Comparison of ENCODE assay signal across 1 cellular context in the genomic region with DNA sequence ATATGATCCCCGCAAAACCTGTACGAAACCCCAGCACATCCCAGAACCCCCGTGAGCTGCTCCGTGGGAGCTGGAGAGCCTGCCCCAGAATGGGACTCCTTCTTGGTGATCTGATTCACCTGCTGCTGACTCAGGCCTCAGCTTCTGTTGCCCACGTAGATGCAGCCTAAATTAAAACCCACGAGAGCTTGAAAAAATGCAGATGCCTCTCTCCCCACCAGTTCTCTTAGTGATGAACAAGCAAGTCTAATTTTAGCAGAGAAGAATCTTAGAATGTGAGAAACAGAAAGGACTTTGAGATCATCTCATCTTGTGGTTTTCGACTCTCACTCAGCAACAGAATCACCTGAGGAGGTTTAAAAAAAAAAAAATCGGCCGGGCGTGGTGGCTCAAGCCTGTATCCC.
TF ChIP-seq lines count a peak whose summit lies in the region.

No MANE protein-coding gene starts in this region.

TF ChIP-seq in GM12878, 131 proteins besides CTCF, POLR2A, EP300 and RAD21:
- TF ChIP-seq IKZF2 (IDR thresholded peaks at IDR 0.05) (peak; percentile 18 to 33; a peak in 2 of 4 replicates), JUNB (IDR thresholded peaks at IDR 0.05) (peak; percentile 58), TCF12 (IDR thresholded peaks at IDR 0.05; ENCODE audit: low read depth, low read length) (0 out of 2 replicates have a peak, but pooled peaks have one; percentile 27), CREB1 (IDR thresholded peaks at IDR 0.05; ENCODE audit: low read depth) (peak; percentile 52), MEF2B (IDR thresholded peaks at IDR 0.05; ENCODE audit: partially characterized antibody, poor library complexity, severe bottlenecking) (peak; percentile 79), MEF2A (IDR thresholded peaks at IDR 0.05; ENCODE audit: insufficient read depth, low read depth, low read length) (peak; percentile 93), BACH1 (IDR thresholded peaks at IDR 0.05; ENCODE audit: borderline replicate concordance) (peak; percentile 83; the same call in 1 of the 2 replicates), NBN (IDR thresholded peaks at IDR 0.05) (peak; percentile 70), KDM1A (IDR thresholded peaks at IDR 0.05; ENCODE audit: borderline replicate concordance) (no peak), BHLHE40 (IDR thresholded peaks at IDR 0.05; ENCODE audit: borderline replicate concordance in 1 of 2, low read depth in 2 of 2, low read length in 1 of 2) (peak; percentile 62 to 72; a peak in 3 of 4 replicates), NFIC (IDR thresholded peaks at IDR 0.05; ENCODE audit: low read depth, low read length) (peak; percentile 79), ZBED1 (IDR thresholded peaks at IDR 0.05; ENCODE audit: borderline replicate concordance) (0 out of 2 replicates have a peak, but pooled peaks have one; percentile 23), ETV6 (conservative IDR thresholded peaks at IDR 0.05 in 1 of 2, IDR thresholded peaks at IDR 0.05 in 1 of 2; ENCODE audit: borderline replicate concordance in 1 of 2, low read depth in 1 of 2) (peak in 1 of 2 experiments; percentile 18; a peak in 1 of 4 replicates), MXI1 (IDR thresholded peaks at IDR 0.05; ENCODE audit: low read depth, low read length) (peak; percentile 21; the same call in 1 of the 2 replicates), DPF2 (IDR thresholded peaks at IDR 0.05) (peak; percentile 26; the same call in 1 of the 2 replicates), POLR2AphosphoS5 (IDR thresholded peaks at IDR 0.05; ENCODE audit: low read length) (no peak), NR2F1 (conservative IDR thresholded peaks at IDR 0.05) (0 out of 2 replicates have a peak, but pooled peaks have one; percentile 6), TCF3 (IDR thresholded peaks at IDR 0.05; ENCODE audit: borderline replicate concordance, insufficient read depth, low read depth, low read length) (0 out of 2 replicates have a peak, but pooled peaks have one; percentile 6), FOXM1 (IDR thresholded peaks at IDR 0.05; ENCODE audit: low read depth, low read length) (no peak), RAD51 (IDR thresholded peaks at IDR 0.05) (peak; percentile 52; the same call in 1 of the 2 replicates), ATF7 (IDR thresholded peaks at IDR 0.05; ENCODE audit: low read depth) (peak; percentile 88), POU2F2 (IDR thresholded peaks at IDR 0.05; ENCODE audit: borderline replicate concordance, low read depth, low read length) (peak; percentile 65; the same call in 1 of the 3 replicates), CREM (IDR thresholded peaks at IDR 0.05; ENCODE audit: low read depth) (peak; percentile 67), RUNX3 (IDR thresholded peaks at IDR 0.05; ENCODE audit: low read length) (peak; percentile 93), PML (IDR thresholded peaks at IDR 0.05; ENCODE audit: low read length) (peak; percentile 51; the same call in 1 of the 2 replicates), SIN3A (IDR thresholded peaks at IDR 0.05; ENCODE audit: low read depth, low read length) (no peak), CEBPB (IDR thresholded peaks at IDR 0.05; ENCODE audit: borderline replicate concordance in 1 of 2, low read depth in 2 of 2, low read length in 2 of 2) (no peak), HDAC6 (IDR thresholded peaks at IDR 0.05; ENCODE audit: unreplicated experiment) (no peak), RCOR1 (conservative IDR thresholded peaks at IDR 0.05; ENCODE audit: low read depth, low read length) (0 out of 2 replicates have a peak, but pooled peaks have one; percentile 19), ZSCAN29 (IDR thresholded peaks at IDR 0.05) (no peak), JUND (IDR thresholded peaks at IDR 0.05; ENCODE audit: low read depth, low read length) (0 out of 2 replicates have a peak, but pooled peaks have one; percentile 23), SREBF1 (IDR thresholded peaks at IDR 0.05; ENCODE audit: low read length) (peak; percentile 53; the same call in 1 of the 2 replicates), ZNF384 (IDR thresholded peaks at IDR 0.05; ENCODE audit: borderline replicate concordance, low read depth, low read length) (peak; percentile 95), WRNIP1 (IDR thresholded peaks at IDR 0.05; ENCODE audit: borderline replicate concordance, low read depth, low read length) (no peak), SMAD1 (IDR thresholded peaks at IDR 0.05; ENCODE audit: low read depth, partially characterized antibody) (peak; percentile 26), IKZF1 (conservative IDR thresholded peaks at IDR 0.05) (peak; percentile 49; the same call in 1 of the 2 replicates)
- TF ChIP-seq, protein P1, sequence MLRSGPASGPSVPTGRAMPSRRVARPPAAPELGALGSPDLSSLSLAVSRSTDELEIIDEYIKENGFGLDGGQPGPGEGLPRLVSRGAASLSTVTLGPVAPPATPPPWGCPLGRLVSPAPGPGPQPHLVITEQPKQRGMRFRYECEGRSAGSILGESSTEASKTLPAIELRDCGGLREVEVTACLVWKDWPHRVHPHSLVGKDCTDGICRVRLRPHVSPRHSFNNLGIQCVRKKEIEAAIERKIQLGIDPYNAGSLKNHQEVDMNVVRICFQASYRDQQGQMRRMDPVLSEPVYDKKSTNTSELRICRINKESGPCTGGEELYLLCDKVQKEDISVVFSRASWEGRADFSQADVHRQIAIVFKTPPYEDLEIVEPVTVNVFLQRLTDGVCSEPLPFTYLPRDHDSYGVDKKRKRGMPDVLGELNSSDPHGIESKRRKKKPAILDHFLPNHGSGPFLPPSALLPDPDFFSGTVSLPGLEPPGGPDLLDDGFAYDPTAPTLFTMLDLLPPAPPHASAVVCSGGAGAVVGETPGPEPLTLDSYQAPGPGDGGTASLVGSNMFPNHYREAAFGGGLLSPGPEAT (IDR thresholded peaks at IDR 0.05; ENCODE audit: low read depth), result peak; percentile 53
- TF ChIP-seq, protein P2, sequence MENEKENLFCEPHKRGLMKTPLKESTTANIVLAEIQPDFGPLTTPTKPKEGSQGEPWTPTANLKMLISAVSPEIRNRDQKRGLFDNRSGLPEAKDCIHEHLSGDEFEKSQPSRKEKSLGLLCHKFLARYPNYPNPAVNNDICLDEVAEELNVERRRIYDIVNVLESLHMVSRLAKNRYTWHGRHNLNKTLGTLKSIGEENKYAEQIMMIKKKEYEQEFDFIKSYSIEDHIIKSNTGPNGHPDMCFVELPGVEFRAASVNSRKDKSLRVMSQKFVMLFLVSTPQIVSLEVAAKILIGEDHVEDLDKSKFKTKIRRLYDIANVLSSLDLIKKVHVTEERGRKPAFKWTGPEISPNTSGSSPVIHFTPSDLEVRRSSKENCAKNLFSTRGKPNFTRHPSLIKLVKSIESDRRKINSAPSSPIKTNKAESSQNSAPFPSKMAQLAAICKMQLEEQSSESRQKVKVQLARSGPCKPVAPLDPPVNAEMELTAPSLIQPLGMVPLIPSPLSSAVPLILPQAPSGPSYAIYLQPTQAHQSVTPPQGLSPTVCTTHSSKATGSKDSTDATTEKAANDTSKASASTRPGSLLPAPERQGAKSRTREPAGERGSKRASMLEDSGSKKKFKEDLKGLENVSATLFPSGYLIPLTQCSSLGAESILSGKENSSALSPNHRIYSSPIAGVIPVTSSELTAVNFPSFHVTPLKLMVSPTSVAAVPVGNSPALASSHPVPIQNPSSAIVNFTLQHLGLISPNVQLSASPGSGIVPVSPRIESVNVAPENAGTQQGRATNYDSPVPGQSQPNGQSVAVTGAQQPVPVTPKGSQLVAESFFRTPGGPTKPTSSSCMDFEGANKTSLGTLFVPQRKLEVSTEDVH (IDR thresholded peaks at IDR 0.05; ENCODE audit: low read depth, partially characterized antibody), result peak; percentile 55
- TF ChIP-seq, protein P3, sequence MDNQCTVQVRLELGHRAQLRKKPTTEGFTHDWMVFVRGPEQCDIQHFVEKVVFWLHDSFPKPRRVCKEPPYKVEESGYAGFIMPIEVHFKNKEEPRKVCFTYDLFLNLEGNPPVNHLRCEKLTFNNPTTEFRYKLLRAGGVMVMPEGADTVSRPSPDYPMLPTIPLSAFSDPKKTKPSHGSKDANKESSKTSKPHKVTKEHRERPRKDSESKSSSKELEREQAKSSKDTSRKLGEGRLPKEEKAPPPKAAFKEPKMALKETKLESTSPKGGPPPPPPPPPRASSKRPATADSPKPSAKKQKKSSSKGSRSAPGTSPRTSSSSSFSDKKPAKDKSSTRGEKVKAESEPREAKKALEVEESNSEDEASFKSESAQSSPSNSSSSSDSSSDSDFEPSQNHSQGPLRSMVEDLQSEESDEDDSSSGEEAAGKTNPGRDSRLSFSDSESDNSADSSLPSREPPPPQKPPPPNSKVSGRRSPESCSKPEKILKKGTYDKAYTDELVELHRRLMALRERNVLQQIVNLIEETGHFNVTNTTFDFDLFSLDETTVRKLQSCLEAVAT (IDR thresholded peaks at IDR 0.05), result peak; percentile 39; the same call in 1 of the 2 replicates
- TF ChIP-seq, protein P4, sequence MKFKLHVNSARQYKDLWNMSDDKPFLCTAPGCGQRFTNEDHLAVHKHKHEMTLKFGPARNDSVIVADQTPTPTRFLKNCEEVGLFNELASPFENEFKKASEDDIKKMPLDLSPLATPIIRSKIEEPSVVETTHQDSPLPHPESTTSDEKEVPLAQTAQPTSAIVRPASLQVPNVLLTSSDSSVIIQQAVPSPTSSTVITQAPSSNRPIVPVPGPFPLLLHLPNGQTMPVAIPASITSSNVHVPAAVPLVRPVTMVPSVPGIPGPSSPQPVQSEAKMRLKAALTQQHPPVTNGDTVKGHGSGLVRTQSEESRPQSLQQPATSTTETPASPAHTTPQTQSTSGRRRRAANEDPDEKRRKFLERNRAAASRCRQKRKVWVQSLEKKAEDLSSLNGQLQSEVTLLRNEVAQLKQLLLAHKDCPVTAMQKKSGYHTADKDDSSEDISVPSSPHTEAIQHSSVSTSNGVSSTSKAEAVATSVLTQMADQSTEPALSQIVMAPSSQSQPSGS (IDR thresholded peaks at IDR 0.05; ENCODE audit: low read length), result peak; percentile 81
- TF ChIP-seq, protein P5, sequence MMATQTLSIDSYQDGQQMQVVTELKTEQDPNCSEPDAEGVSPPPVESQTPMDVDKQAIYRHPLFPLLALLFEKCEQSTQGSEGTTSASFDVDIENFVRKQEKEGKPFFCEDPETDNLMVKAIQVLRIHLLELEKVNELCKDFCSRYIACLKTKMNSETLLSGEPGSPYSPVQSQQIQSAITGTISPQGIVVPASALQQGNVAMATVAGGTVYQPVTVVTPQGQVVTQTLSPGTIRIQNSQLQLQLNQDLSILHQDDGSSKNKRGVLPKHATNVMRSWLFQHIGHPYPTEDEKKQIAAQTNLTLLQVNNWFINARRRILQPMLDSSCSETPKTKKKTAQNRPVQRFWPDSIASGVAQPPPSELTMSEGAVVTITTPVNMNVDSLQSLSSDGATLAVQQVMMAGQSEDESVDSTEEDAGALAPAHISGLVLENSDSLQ (IDR thresholded peaks at IDR 0.05), result peak; percentile 59; the same call in 1 of the 2 replicates
- TF ChIP-seq, protein P6, sequence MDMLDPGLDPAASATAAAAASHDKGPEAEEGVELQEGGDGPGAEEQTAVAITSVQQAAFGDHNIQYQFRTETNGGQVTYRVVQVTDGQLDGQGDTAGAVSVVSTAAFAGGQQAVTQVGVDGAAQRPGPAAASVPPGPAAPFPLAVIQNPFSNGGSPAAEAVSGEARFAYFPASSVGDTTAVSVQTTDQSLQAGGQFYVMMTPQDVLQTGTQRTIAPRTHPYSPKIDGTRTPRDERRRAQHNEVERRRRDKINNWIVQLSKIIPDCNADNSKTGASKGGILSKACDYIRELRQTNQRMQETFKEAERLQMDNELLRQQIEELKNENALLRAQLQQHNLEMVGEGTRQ (IDR thresholded peaks at IDR 0.05; ENCODE audit: borderline replicate concordance, low read depth, low read length), result no peak
TF ChIP-seq in GM12878: peak in this region for 33.
